Comparison of ENCODE assay signal across 14 cellular contexts in genomic region chr17:61294777-61295176, GRCh38.
DNase-seq lines count a peak whose midpoint lies in the region; ATAC-seq and TF ChIP-seq lines count a peak whose summit lies in the region.
"Had no signal": no experiment of that assay in that cellular context is flagged by ENCODE, and none has a peak within 500 bp of the region (broad histone marks: within the 10 kb centered on the region; RNA-seq: fewer than 3 reads in every experiment).

No MANE protein-coding gene starts in this region.

- TF ChIP-seq POLR2A in spleen (IDR thresholded peaks at IDR 0.05) = no peak

- no peak for ATAC-seq in GM21576 (IDR thresholded peaks at IDR 0.05; ENCODE audit: unreplicated experiment)
- ATAC-seq: naive thymus-derived CD4-positive, alpha-beta T cell had no signal

- H3K4me1 ChIP-seq in A673 (ENCODE audit: insufficient read depth, low read length, poor library complexity, severe bottlenecking) = no peaks in the 10 kb centered on the region
- peaks cover 0 to 6% (median 0%) of the 10 kb centered on the region in 6 donors for H3K4me1 ChIP-seq in spleen
- H3K4me1 ChIP-seq: BLaER1 treated with 17β-estradiol and CSF1 and Interleukin-3, amounts not matched to agents 10 nM and 100 nM had no signal

- intact Hi-C loops in A673 (cut with micrococcal nuclease; ENCODE audit: unreplicated experiment) = no loop called here
- intact Hi-C loops in MCF 10A (cut with micrococcal nuclease) = no loop called here
- intact Hi-C loops in spleen (cut with DNase I; ENCODE audit: low total_unique reads) = no loop called here

- H3K27me3 Mint-ChIP-seq in MCF 10A (ENCODE audit: insufficient read depth, unreplicated experiment) = no peaks in the 10 kb centered on the region
- H3K27me3 Mint-ChIP-seq: activated CD4-positive, alpha-beta memory T cell treated with anti-CD3 and anti-CD28 coated beads, Interleukin-2, amount 10 ng/mL, durations not matched to agents 7 days and 5 days; IgD-negative memory B cell; naive thymus-derived CD4-positive, alpha-beta T cell had no signal

- BruUV-seq in A673 (replicated peaks; lab: Mats Ljungman, UMichigan) (no TSS peak), MCF 10A (replicated peaks; lab: Mats Ljungman, UMichigan) (no TSS peak)

- no peak for TF ChIP-seq CTCF in A673 (conservative IDR thresholded peaks at IDR 0.05; ENCODE audit: low read depth, low read length)
- TF ChIP-seq CTCF in MCF 10A (IDR thresholded peaks at IDR 0.05; ENCODE audit: unreplicated experiment) = no peak
- TF ChIP-seq CTCF in spleen (IDR thresholded peaks at IDR 0.05 in 8 of 11, conservative IDR thresholded peaks at IDR 0.05 in 3 of 11) = no peak

- no peaks in the 10 kb centered on the region for H3K27me3 ChIP-seq in A673 (replicated peaks; ENCODE audit: insufficient read depth, low read depth, low read length, poor library complexity)
- no peaks in the 10 kb centered on the region for H3K27me3 ChIP-seq in spleen (replicated peaks in 1 of 7)
- H3K27me3 ChIP-seq: BLaER1 treated with 17β-estradiol and CSF1 and Interleukin-3, amounts not matched to agents 10 nM and 100 nM had no signal

- 67 to 83% (median 79%) methylated on average over 2 to 3 of the region's 3 CpGs for WGBS in spleen, 5 donors

- CTCF ChIA-PET in A673 (lab: Charles Lee) = no interaction called here
- CTCF ChIA-PET in MCF 10A (lab: Yijun Ruan, JAX) = no interaction called here

- H3K36me3 ChIP-seq in A673 (ENCODE audit: insufficient read depth, low read length, poor library complexity, severe bottlenecking) = no peaks in the 10 kb centered on the region
- H3K36me3 ChIP-seq in spleen = no peaks in the 10 kb centered on the region
- H3K36me3 ChIP-seq: BLaER1 treated with 17β-estradiol and CSF1 and Interleukin-3, amounts not matched to agents 10 nM and 100 nM had no signal

- H3K27ac Mint-ChIP-seq in MCF 10A (ENCODE audit: low read depth, unreplicated experiment) = no peak overlapping the region
- H3K27ac Mint-ChIP-seq: activated CD4-positive, alpha-beta memory T cell treated with anti-CD3 and anti-CD28 coated beads, Interleukin-2, amount 10 ng/mL, durations not matched to agents 7 days and 5 days; IgD-negative memory B cell; naive thymus-derived CD4-positive, alpha-beta T cell had no signal

- peak; percentile 5 for DNase-seq in A673 (ENCODE audit: low spot score)
- peak; percentile 24 for DNase-seq in HK-2 (ENCODE audit: unreplicated experiment)
- peak; percentile 30 for DNase-seq in MCF 10A (ENCODE audit: unreplicated experiment)
- peak; percentile 68 for DNase-seq in iris pigment epithelial cell (ENCODE audit: low read depth)
- no peak for DNase-seq in spleen
- DNase-seq in activated T-cell treated with anti-CD3 and anti-CD28 coated beads, Interleukin-2, amount 50 U/mL, for 48 hours = no peak
- DNase-seq in mucosa of gallbladder (ENCODE audit: low spot score) = no peak
- DNase-seq: activated CD4-positive, alpha-beta memory T cell treated with anti-CD3 and anti-CD28 coated beads, Interleukin-2, amount 10 ng/mL, durations not matched to agents 7 days and 5 days; aorta; naive thymus-derived CD4-positive, alpha-beta T cell had no signal

- POLR2A ChIA-PET in A673 (lab: Charles Lee; ENCODE audit: low non-redundant PET) (no interaction called here), MCF 10A (lab: Yijun Ruan, JAX) (no interaction called here)

- no peak overlapping the region for H3K4me3 ChIP-seq in A673 (ENCODE audit: low read depth, low read length, poor library complexity, severe bottlenecking)
- H3K4me3 ChIP-seq in spleen = no peak overlapping the region
- H3K4me3 ChIP-seq: BLaER1 treated with 17β-estradiol and CSF1 and Interleukin-3, amounts not matched to agents 10 nM and 100 nM; SK-N-MC had no signal

- H3K36me3 Mint-ChIP-seq in MCF 10A (ENCODE audit: insufficient read depth, unreplicated experiment) = no peaks in the 10 kb centered on the region

- H3K9me3 Mint-ChIP-seq in MCF 10A (ENCODE audit: unreplicated experiment) = no peaks in the 10 kb centered on the region
- H3K9me3 Mint-ChIP-seq: activated CD4-positive, alpha-beta memory T cell treated with anti-CD3 and anti-CD28 coated beads, Interleukin-2, amount 10 ng/mL, durations not matched to agents 7 days and 5 days; IgD-negative memory B cell; naive thymus-derived CD4-positive, alpha-beta T cell had no signal

- H3K9me3 ChIP-seq in A673 (ENCODE audit: low read depth, low read length, poor library complexity, severe bottlenecking) (no peaks in the 10 kb centered on the region), spleen (no peaks in the 10 kb centered on the region)
- H3K9me3 ChIP-seq: BLaER1 treated with 17β-estradiol and CSF1 and Interleukin-3, amounts not matched to agents 10 nM and 100 nM had no signal

- no peak overlapping the region for H3K4me3 Mint-ChIP-seq in MCF 10A (ENCODE audit: unreplicated experiment)
- H3K4me3 Mint-ChIP-seq: activated CD4-positive, alpha-beta memory T cell treated with anti-CD3 and anti-CD28 coated beads, Interleukin-2, amount 10 ng/mL, durations not matched to agents 7 days and 5 days; IgD-negative memory B cell; naive thymus-derived CD4-positive, alpha-beta T cell had no signal

- H3K27ac ChIP-seq in A673 (ENCODE audit: low read depth, low read length, poor library complexity, severe bottlenecking) (no peak overlapping the region), spleen (no peak overlapping the region)
- H3K27ac ChIP-seq: BLaER1 treated with 17β-estradiol and CSF1 and Interleukin-3, amounts not matched to agents 10 nM and 100 nM; SK-N-MC had no signal

- peaks cover 10% of the 10 kb centered on the region for H3K4me1 Mint-ChIP-seq in MCF 10A (ENCODE audit: insufficient read depth, unreplicated experiment)
- H3K4me1 Mint-ChIP-seq: activated CD4-positive, alpha-beta memory T cell treated with anti-CD3 and anti-CD28 coated beads, Interleukin-2, amount 10 ng/mL, durations not matched to agents 7 days and 5 days; IgD-negative memory B cell had no signal

Comparison
In these comparisons a context has a peak if more than half of its experiments do, and no peak if none do; other contexts are left out.
1. DNase-seq: peak in A673 (single experiment), HK-2 (single experiment), MCF 10A (single experiment) and iris pigment epithelial cell (single experiment); none in spleen (single experiment), activated T-cell treated with anti-CD3 and anti-CD28 coated beads, Interleukin-2, amount 50 U/mL, for 48 hours (0 of 2) and mucosa of gallbladder (single experiment).